ENCODE assay signal across 8 cellular contexts in the genomic region with DNA sequence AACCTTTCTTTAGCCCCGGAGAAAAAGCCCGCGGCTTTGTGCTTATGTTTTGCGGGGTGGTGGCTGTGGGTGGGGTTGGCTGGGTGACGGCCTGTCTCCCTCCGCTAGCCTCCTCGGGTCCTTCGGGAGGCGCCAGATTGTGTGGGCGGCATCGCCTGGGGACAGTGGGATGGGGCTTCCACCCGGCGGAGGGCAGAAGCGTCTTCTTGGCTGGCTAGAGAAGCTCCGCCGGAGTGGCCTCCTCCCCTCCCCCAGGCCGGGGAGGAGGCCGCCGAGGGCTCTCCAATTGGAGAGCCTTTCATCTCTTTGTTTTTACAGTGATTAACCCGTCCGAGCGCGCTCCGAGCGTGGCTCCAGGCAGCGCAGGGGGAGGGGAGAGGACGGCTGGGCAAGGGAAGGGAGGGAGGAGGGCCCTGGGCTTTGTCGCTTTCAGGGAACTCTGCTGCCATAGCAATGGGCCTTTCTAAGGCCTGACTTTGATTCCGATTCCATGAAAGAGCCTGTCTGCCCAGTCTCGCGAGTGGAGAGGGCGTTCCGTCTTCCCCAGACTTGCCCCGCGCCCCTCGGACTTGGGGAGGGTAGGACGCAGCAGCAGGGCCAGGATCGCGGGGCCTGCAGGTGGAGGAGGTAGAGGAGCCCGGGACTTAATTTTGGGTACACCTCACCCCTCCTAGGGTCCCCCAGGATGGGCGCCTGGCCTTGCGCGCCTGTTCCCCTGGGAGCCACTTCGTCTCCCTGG. TPM values are rescaled to one million over a fixed set of nuclear protein-coding genes. Genes with fewer than 3 reads are reported as not detected.
DNase-seq lines count a peak whose midpoint lies in the region; ATAC-seq and TF ChIP-seq lines count a peak whose summit lies in the region.

No MANE protein-coding gene starts in this region.

- H3K36me3 ChIP-seq in testis (ENCODE audit: low read depth, missing control alignments), result no peaks in the 10 kb centered on the region

- no peaks in the 10 kb centered on the region for H3K27me3 ChIP-seq in testis

- in situ Hi-C loops in Caki2 (cut with HindIII; ENCODE audit: low pct_unique_long_range_greater_than_20kb, low sequenced_read_pairs), result no loop called here
- in situ Hi-C loops in astrocyte of the spinal cord (cut with HindIII; ENCODE audit: low sequenced_read_pairs), result no loop called here

- TF ChIP-seq CTCF in astrocyte of the spinal cord (IDR thresholded peaks at IDR 0.05; ENCODE audit: low read depth, low read length), result no peak
- TF ChIP-seq CTCF in testis (IDR thresholded peaks at IDR 0.05), result no peak

- ATAC-seq in GM21717 (IDR thresholded peaks at IDR 0.05; ENCODE audit: unreplicated experiment), result no peak
- no peak for ATAC-seq in GM21367 (IDR thresholded peaks at IDR 0.05; ENCODE audit: unreplicated experiment)

- DNase-seq in Caki2 (ENCODE audit: low read depth) (peak; percentile 90), NCI-H146 treated with DMSO at 0.1 percent for 48 hours (lab: John Stamatoyannopoulos, UW; ENCODE audit: unreplicated experiment) (peak; percentile 66), astrocyte of the spinal cord (ENCODE audit: low read depth, low spot score) (peak; percentile 84), iPS-NIHi11 (ENCODE audit: low spot score) (peak; percentile 88), testis (no peak)
- no peak for DNase-seq in stimulated activated CD4-positive, alpha-beta T cell treated with anti-CD3 and anti-CD28 coated beads, Interleukin-2, amount 100 ng/mL, for 48 hours

- intact Hi-C loops in testis (cut with DNase I; ENCODE audit: low total_unique reads), result no loop called here

- H3K9me3 ChIP-seq in testis, result no peaks in the 10 kb centered on the region

- H3K27ac ChIP-seq in testis, result no peak overlapping the region

- H3K4me3 ChIP-seq in astrocyte of the spinal cord (ENCODE audit: low read depth, low read length) (peak overlapping the region; percentile 41), testis (peak overlapping the region; percentile 9 to 10)

- H3K4me1 ChIP-seq in testis, result peaks cover 14% of the 10 kb centered on the region

- no peak for TF ChIP-seq POLR2A in testis (IDR thresholded peaks at IDR 0.05)

- WGBS in testis, 2 donors, result 0 to 1% methylated on average over 30 to 44 of the region's 44 CpGs

RNA-seq across cellular contexts. Expression of gene TIFAB, which starts 36.7 kb away (rescaled TPM):
- not detected in 2 replicates for total RNA-seq in Caki2 (2014; rRNA removed; shearing (Covaris generic); ENCODE audit: low replicate concordance)
- under 1 TPM; 0.06 to 0.16 TPM for total RNA-seq in testis
- 1.1 TPM for polyA plus RNA-seq in testis (ENCODE audit: insufficient read depth, low read depth, low replicate concordance)

RNA-seq across cellular contexts. Expression of gene DCANP1, which starts 41.7 kb away (rescaled TPM):
- not detected in 2 replicates for total RNA-seq in Caki2 (2014; rRNA removed; shearing (Covaris generic); ENCODE audit: low replicate concordance)
- not detected for total RNA-seq in testis
- not detected for polyA plus RNA-seq in testis (ENCODE audit: insufficient read depth, low read depth, low replicate concordance)

RNA-seq across cellular contexts. Expression of gene NEUROG1, which starts 46.9 kb away (rescaled TPM):
- not detected in 2 replicates for total RNA-seq in Caki2 (2014; rRNA removed; shearing (Covaris generic); ENCODE audit: low replicate concordance)
- total RNA-seq in testis, result not detected
- not detected for polyA plus RNA-seq in testis (ENCODE audit: insufficient read depth, low read depth, low replicate concordance)

Comparison
In these comparisons a context has a peak if more than half of its experiments do, and no peak if none do; other contexts are left out.
1. DNase-seq: peak in Caki2 (single experiment), NCI-H146 treated with DMSO at 0.1 percent for 48 hours (single experiment), astrocyte of the spinal cord (single experiment) and iPS-NIHi11 (single experiment); none in testis (single experiment) and stimulated activated CD4-positive, alpha-beta T cell treated with anti-CD3 and anti-CD28 coated beads, Interleukin-2, amount 100 ng/mL, for 48 hours (0 of 2).